8 cellular contexts compared by ENCODE assay signal in the genomic region with DNA sequence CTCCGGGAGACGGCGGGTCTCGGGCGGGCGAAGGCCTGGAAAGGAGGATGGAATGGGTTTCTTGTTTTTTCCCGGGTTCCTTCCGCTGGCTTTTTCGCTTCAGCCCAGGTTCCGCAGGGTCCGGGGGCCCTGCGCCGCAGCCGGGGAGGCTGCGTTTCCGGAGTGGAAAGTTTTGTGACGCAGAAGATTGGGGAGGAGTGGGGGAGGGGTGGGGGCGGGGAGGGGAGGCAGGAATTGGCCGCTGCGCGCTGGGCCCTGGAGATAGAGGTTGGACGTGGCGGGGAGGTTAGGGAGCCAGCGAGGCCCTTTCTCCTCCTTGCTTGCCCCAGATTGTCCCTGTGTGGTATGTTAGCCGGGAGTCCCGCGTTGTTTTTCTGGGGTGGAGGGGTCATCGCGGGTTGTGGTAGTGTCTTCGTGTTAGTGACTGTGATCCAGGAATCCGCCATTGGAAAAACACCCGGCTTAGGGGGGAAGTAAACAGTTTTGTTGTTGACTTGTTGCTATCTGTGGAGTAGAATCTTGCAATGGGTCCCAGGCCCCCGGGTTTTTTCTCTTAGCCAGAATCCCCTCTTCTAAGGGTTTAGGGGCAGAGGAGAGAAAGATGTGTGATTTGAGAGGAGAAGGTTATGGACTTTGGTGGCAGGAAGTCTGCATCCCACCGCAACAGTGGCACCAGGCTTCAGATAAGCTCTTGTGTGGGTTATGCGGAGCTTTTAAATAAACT. TPM values are rescaled to one million over a fixed set of nuclear protein-coding genes. Genes with fewer than 3 reads are reported as not detected.
DNase-seq lines count a peak whose midpoint lies in the region; ATAC-seq and TF ChIP-seq lines count a peak whose summit lies in the region.

No MANE protein-coding gene starts in this region.

- POLR2A ChIA-PET in naive thymus-derived CD4-positive, alpha-beta T cell (lab: Charles Lee): interaction anchor here (1.1 to 6.0 kb wide), 4 partner anchors 14 to 108 kb away, joined by 4 to 37 read pairs (median 7); no protein-coding TSS in a partner anchor

- peak overlapping the region; percentile 92 to 99 (median 96) for H3K4me3 Mint-ChIP-seq in naive thymus-derived CD4-positive, alpha-beta T cell

- H3K36me3 Mint-ChIP-seq in naive thymus-derived CD4-positive, alpha-beta T cell: peaks cover 0 to 40% (median 24%) of the 10 kb centered on the region in 5 donors

- peaks cover 0 to 21% (median 0%) of the 10 kb centered on the region in 11 donors for H3K9me3 Mint-ChIP-seq in naive thymus-derived CD4-positive, alpha-beta T cell

- H3K4me3 ChIP-seq in BE2C (ENCODE audit: low read depth, low read length): peak overlapping the region; percentile 96
- peak overlapping the region; percentile 91 for H3K4me3 ChIP-seq in naive thymus-derived CD4-positive, alpha-beta T cell (ENCODE audit: low read length)

- peak; percentile 7 for ATAC-seq in GM21381 (IDR thresholded peaks at IDR 0.05; ENCODE audit: unreplicated experiment)
- ATAC-seq in esophagus mucosa: peak; percentile 39
- peak; percentile 41 for ATAC-seq in naive thymus-derived CD4-positive, alpha-beta T cell
- ATAC-seq in stimulated activated naive CD8-positive, alpha-beta T cell treated with anti-CD3 and anti-CD28 coated beads, Interleukin-15, Interleukin-2, amounts not matched to agents 100 U/mL and 50 U/mL, for 24 hours: peak; percentile 7

- CTCF ChIA-PET in naive thymus-derived CD4-positive, alpha-beta T cell (lab: Charles Lee): no interaction called here

- no peaks in the 10 kb centered on the region for H3K27me3 ChIP-seq in BE2C
- no peaks in the 10 kb centered on the region for H3K27me3 ChIP-seq in naive thymus-derived CD4-positive, alpha-beta T cell (ENCODE audit: control insufficient read depth in 2 of 2, insufficient read depth in 2 of 2, low read length in 2 of 2)

- peaks cover 0 to 6% (median 0%) of the 10 kb centered on the region in 5 donors for H3K27me3 Mint-ChIP-seq in naive thymus-derived CD4-positive, alpha-beta T cell

- no peak for TF ChIP-seq CTCF in BE2C (IDR thresholded peaks at IDR 0.05; ENCODE audit: low read depth, low read length)

- no peaks in the 10 kb centered on the region for H3K4me1 ChIP-seq in BE2C
- peaks cover 9 to 24% of the 10 kb centered on the region in 2 donors for H3K4me1 ChIP-seq in naive thymus-derived CD4-positive, alpha-beta T cell (ENCODE audit: control insufficient read depth in 2 of 2, insufficient read depth in 2 of 2, low read length in 2 of 2)

- no peaks in the 10 kb centered on the region for H3K9me3 ChIP-seq in BE2C
- H3K9me3 ChIP-seq in naive thymus-derived CD4-positive, alpha-beta T cell (ENCODE audit: control insufficient read depth in 2 of 3, low read length in 3 of 3): no peaks in the 10 kb centered on the region

- H3K4me1 Mint-ChIP-seq in naive thymus-derived CD4-positive, alpha-beta T cell: peaks cover 15 to 68% (median 37%) of the 10 kb centered on the region in 7 donors

- intact Hi-C loops in naive thymus-derived CD4-positive, alpha-beta T cell (cut with micrococcal nuclease): loop anchor here (1.0 to 10.0 kb wide), 9 partner anchors 107 to 1610 kb away; partner anchors contain the start of genes BCOR (in 1 of the 2), CASK (in 1 of the 2), CXorf38 (in 1 of the 2) and MED14 (in 1 of the 2)

- H3K27ac Mint-ChIP-seq in naive thymus-derived CD4-positive, alpha-beta T cell: peak overlapping the region; percentile 99 to 100 (median 100)

- peak overlapping the region; percentile 100 for H3K27ac ChIP-seq in naive thymus-derived CD4-positive, alpha-beta T cell (ENCODE audit: low read depth, low read length)

- H3K36me3 ChIP-seq in BE2C: peaks cover 28% of the 10 kb centered on the region
- peaks cover 0 to 16% (median 7%) of the 10 kb centered on the region in 3 experiments for H3K36me3 ChIP-seq in naive thymus-derived CD4-positive, alpha-beta T cell (ENCODE audit: control insufficient read depth in 2 of 3, insufficient read depth in 3 of 3, low read length in 3 of 3)

- DNase-seq in BE2C (peak; percentile 44), NCI-H226 (peak; percentile 44), T1000 (lab: John Stamatoyannopoulos, UW) (no peak)
- peak; percentile 75 for DNase-seq in activated T-cell treated with anti-CD3 and anti-CD28 coated beads, Interleukin-2, amount 50 U/mL, for 1 hour
- DNase-seq in naive thymus-derived CD4-positive, alpha-beta T cell: peak in 3 of 9 donors; percentile 30 to 82 (median 64)
- DNase-seq in stimulated activated naive CD8-positive, alpha-beta T cell treated with anti-CD3 and anti-CD28 coated beads, Interleukin-15, Interleukin-2, amounts not matched to agents 100 U/mL and 50 U/mL, for 24 hours: peak; percentile 68

RNA-seq across cellular contexts. Expression of gene DDX3X, which starts 1.1 kb away (rescaled TPM):
- 73.2 TPM for polyA plus RNA-seq in BE2C (2012; ENCODE audit: insufficient read depth, insufficient read length, low read depth)
- 200 TPM for total RNA-seq in esophagus mucosa
- 100 to 1,000 TPM; 281 to 790 (median 296) TPM for total RNA-seq in naive thymus-derived CD4-positive, alpha-beta T cell
- 100 to 1,000 TPM; 209 to 282 TPM for polyA plus RNA-seq in naive thymus-derived CD4-positive, alpha-beta T cell
